Comparison of ENCODE assay signal across 1 cellular context in genomic region chr2:162430323-162430722, GRCh38.
TF ChIP-seq lines count a peak whose summit lies in the region.

No MANE protein-coding gene starts in this region.

TF ChIP-seq in H1, 55 proteins besides CTCF, POLR2A, EP300 and RAD21 (continued from another document):
- TF ChIP-seq CHD7 (IDR thresholded peaks at IDR 0.05; ENCODE audit: insufficient replicate concordance, low read length) (no peak), JUND (IDR thresholded peaks at IDR 0.05; ENCODE audit: low read length) (no peak), NANOG (IDR thresholded peaks at IDR 0.05; ENCODE audit: insufficient read depth, low read depth, low read length, poor library complexity, severe bottlenecking) (no peak), CBX5 (IDR thresholded peaks at IDR 0.05; ENCODE audit: low read depth, low read length) (no peak), SIRT6 (IDR thresholded peaks at IDR 0.05; ENCODE audit: low read length) (no peak), TBP (IDR thresholded peaks at IDR 0.05; ENCODE audit: low read depth, low read length) (no peak), TEAD4 (IDR thresholded peaks at IDR 0.05; ENCODE audit: low read depth, low read length) (no peak), SIN3A (conservative IDR thresholded peaks at IDR 0.05 in 1 of 2, IDR thresholded peaks at IDR 0.05 in 1 of 2; ENCODE audit: low read depth in 1 of 2, low read length in 2 of 2) (no peak), E2F6 (IDR thresholded peaks at IDR 0.05) (no peak), BACH1 (IDR thresholded peaks at IDR 0.05; ENCODE audit: low read length) (no peak)
